In the genomic region with DNA sequence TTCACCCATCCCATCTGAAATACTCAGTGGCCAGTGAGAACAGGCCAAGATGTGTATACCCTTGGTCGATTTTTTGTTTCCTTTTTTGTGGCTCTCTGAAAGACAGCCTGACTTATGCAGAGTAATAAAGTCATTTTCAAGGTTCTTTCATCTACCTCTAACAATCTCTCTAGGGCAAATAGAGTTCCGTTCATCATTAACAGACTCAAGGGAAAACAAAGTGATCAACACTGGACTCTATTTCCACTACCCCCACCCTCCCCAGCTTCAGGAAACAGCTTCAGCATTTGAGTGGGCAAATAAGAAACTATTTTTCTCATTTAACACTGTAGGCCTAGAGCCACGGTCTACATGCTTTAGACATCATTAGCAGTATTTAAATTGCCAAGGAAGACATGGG, we compare ENCODE assay signal across 20 cellular contexts. TPM values are rescaled to one million over a fixed set of nuclear protein-coding genes. Genes with fewer than 3 reads are reported as not detected.
DNase-seq lines count a peak whose midpoint lies in the region; ATAC-seq and TF ChIP-seq lines count a peak whose summit lies in the region.
"Had no signal": no experiment of that assay in that cellular context is flagged by ENCODE, and none has a peak within 500 bp of the region (broad histone marks: within the 10 kb centered on the region; RNA-seq: fewer than 3 reads in every experiment).

No MANE protein-coding gene starts in this region.

- no peaks in the 10 kb centered on the region for H3K27me3 ChIP-seq in Karpas-422 (ENCODE audit: low read length)
- H3K27me3 ChIP-seq in liver (ENCODE audit: control insufficient read depth in 4 of 4, insufficient read depth in 4 of 4, low read length in 3 of 4) = no peaks in the 10 kb centered on the region
- H3K27me3 ChIP-seq: esophagus muscularis mucosa, heart left ventricle, right atrium auricular region had no signal

- H3K4me3 ChIP-seq in Karpas-422 (ENCODE audit: low read length) (no peak overlapping the region), liver (ENCODE audit: low read depth in 1 of 3, low read length in 3 of 3) (peak overlapping the region; percentile 3 to 66 (median 52))
- H3K4me3 ChIP-seq: esophagus muscularis mucosa, heart left ventricle, right atrium auricular region had no signal

- no peaks in the 10 kb centered on the region for H3K9me2 ChIP-seq in Karpas-422 (replicated peaks; ENCODE audit: insufficient read depth, low read length)

- H3K9me3 ChIP-seq in Karpas-422 (ENCODE audit: low read length) (no peaks in the 10 kb centered on the region), liver (ENCODE audit: control insufficient read depth in 4 of 4, low read length in 3 of 4) (no peaks in the 10 kb centered on the region)
- H3K9me3 ChIP-seq: esophagus muscularis mucosa, heart left ventricle, right atrium auricular region had no signal

- H3K27ac ChIP-seq in Karpas-422 (ENCODE audit: low read length) (peak overlapping the region; percentile 90; the same call in 1 of the 2 replicates), liver (ENCODE audit: low read depth in 1 of 2, low read length in 2 of 2) (peak overlapping the region; percentile 86 to 88)
- H3K27ac ChIP-seq: esophagus muscularis mucosa, right atrium auricular region had no signal

- no peak for TF ChIP-seq CTCF in liver (IDR thresholded peaks at IDR 0.05; ENCODE audit: low read depth, low read length, missing input control)

- no peaks in the 10 kb centered on the region for H3K27me3 Mint-ChIP-seq in activated T-helper 17 cell treated with anti-CD3 and anti-CD28 coated beads, Interleukin-2, amount 50 U/mL, for 72 hours
- no peaks in the 10 kb centered on the region for H3K27me3 Mint-ChIP-seq in stimulated activated naive B cell treated with anti-CD40 and anti-IgM and Interleukin-4, amounts not matched to agents 10 μg/mL and 1 μg/mL and 100 μg/mL, for 72 hours
- H3K27me3 Mint-ChIP-seq: activated naive CD8-positive, alpha-beta T cell; B cell had no signal

- peaks cover 34% of the 10 kb centered on the region for H3K36me3 Mint-ChIP-seq in activated T-helper 17 cell treated with anti-CD3 and anti-CD28 coated beads, Interleukin-2, amount 50 U/mL, for 72 hours (ENCODE audit: low read depth)
- H3K36me3 Mint-ChIP-seq in stimulated activated naive B cell treated with anti-CD40 and anti-IgM and Interleukin-4, amounts not matched to agents 10 μg/mL and 1 μg/mL and 100 μg/mL, for 72 hours = peaks cover 38 to 57% of the 10 kb centered on the region in 2 donors
- H3K36me3 Mint-ChIP-seq: activated naive CD8-positive, alpha-beta T cell had no signal

- peaks cover 24% of the 10 kb centered on the region; the same call in 1 of the 2 replicates for H3K36me3 ChIP-seq in Karpas-422 (ENCODE audit: insufficient read depth, low read length)
- H3K36me3 ChIP-seq in liver (ENCODE audit: control insufficient read depth in 4 of 4, insufficient read depth in 3 of 4, low read depth in 1 of 4, low read length in 3 of 4) = peaks cover 0 to 21% (median 13%) of the 10 kb centered on the region in 4 donors

- no peak overlapping the region for H2AFZ ChIP-seq in Karpas-422 (ENCODE audit: low read length)

- no peaks in the 10 kb centered on the region for H3K79me2 ChIP-seq in Karpas-422 (ENCODE audit: low read length)

- H3K9ac ChIP-seq in Karpas-422 (ENCODE audit: low read length) = no peak overlapping the region
- peak overlapping the region in 1 of 2 donors; percentile 95 for H3K9ac ChIP-seq in liver (ENCODE audit: low read depth in 1 of 2, low read length in 2 of 2)

- TF ChIP-seq RAD21 in liver (IDR thresholded peaks at IDR 0.05) = no peak

- peaks cover 31% of the 10 kb centered on the region for H3K4me1 ChIP-seq in Karpas-422 (ENCODE audit: low read length)
- H3K4me1 ChIP-seq in liver (ENCODE audit: control insufficient read depth in 4 of 4, insufficient read depth in 4 of 4, low read length in 3 of 4) = peaks cover 21 to 51% (median 31%) of the 10 kb centered on the region in 4 donors

- 26% methylated on average over 3 of the region's 3 CpGs for WGBS in liver

- ATAC-seq in activated T-helper 17 cell treated with anti-CD3 and anti-CD28 coated beads, Interleukin-2, amount 50 U/mL, for 72 hours (replicated peaks) = no peak
- ATAC-seq in stimulated activated naive B cell treated with anti-CD40 and anti-IgM and Interleukin-4, amounts not matched to agents 10 μg/mL and 1 μg/mL and 100 μg/mL, for 72 hours (replicated peaks) = no peak
- no peak for ATAC-seq in GM18868 (IDR thresholded peaks at IDR 0.05; ENCODE audit: unreplicated experiment)

- H3K4me2 ChIP-seq in Karpas-422 (ENCODE audit: low read depth, low read length, poor library complexity, severe bottlenecking) = no peak overlapping the region

- H3K4me1 Mint-ChIP-seq in activated T-helper 17 cell treated with anti-CD3 and anti-CD28 coated beads, Interleukin-2, amount 50 U/mL, for 72 hours = peaks cover 5% of the 10 kb centered on the region
- peaks cover 26 to 50% of the 10 kb centered on the region in 2 donors for H3K4me1 Mint-ChIP-seq in stimulated activated naive B cell treated with anti-CD40 and anti-IgM and Interleukin-4, amounts not matched to agents 10 μg/mL and 1 μg/mL and 100 μg/mL, for 72 hours

- peak overlapping the region; percentile 74 for H3K27ac Mint-ChIP-seq in activated T-helper 17 cell treated with anti-CD3 and anti-CD28 coated beads, Interleukin-2, amount 50 U/mL, for 72 hours
- H3K27ac Mint-ChIP-seq in stimulated activated naive B cell treated with anti-CD40 and anti-IgM and Interleukin-4, amounts not matched to agents 10 μg/mL and 1 μg/mL and 100 μg/mL, for 72 hours = peak overlapping the region; percentile 69
- H3K27ac Mint-ChIP-seq: activated naive CD8-positive, alpha-beta T cell; mesothelial cell of epicardium had no signal

- no peak overlapping the region for H3K4me3 Mint-ChIP-seq in activated T-helper 17 cell treated with anti-CD3 and anti-CD28 coated beads, Interleukin-2, amount 50 U/mL, for 72 hours
- no peak overlapping the region for H3K4me3 Mint-ChIP-seq in stimulated activated naive B cell treated with anti-CD40 and anti-IgM and Interleukin-4, amounts not matched to agents 10 μg/mL and 1 μg/mL and 100 μg/mL, for 72 hours
- H3K4me3 Mint-ChIP-seq: activated naive CD8-positive, alpha-beta T cell; B cell; mesothelial cell of epicardium had no signal

- DNase-seq in Karpas-422 (no peak), amniotic stem cell (lab: John Stamatoyannopoulos, UW) (no peak), NCI-H1105 (lab: John Stamatoyannopoulos, UW) (no peak)
- DNase-seq in stimulated activated naive B cell treated with anti-CD40 and anti-IgM and Interleukin-4, amounts not matched to agents 10 μg/mL and 1 μg/mL and 100 μg/mL, for 72 hours = no peak
- DNase-seq: activated CD4-positive, alpha-beta T cell treated with anti-CD3 and anti-CD28 coated beads for 48 hours; activated T-cell treated with anti-CD3 and anti-CD28 coated beads for 4 hours; GOT3; heart left ventricle; NCI-H2081; NCI-H510A treated with DMSO at 0.1 percent for 48 hours; substantia nigra; T-helper 9 cell had no signal

- H3K9me3 Mint-ChIP-seq in activated T-helper 17 cell treated with anti-CD3 and anti-CD28 coated beads, Interleukin-2, amount 50 U/mL, for 72 hours = no peaks in the 10 kb centered on the region
- H3K9me3 Mint-ChIP-seq in stimulated activated naive B cell treated with anti-CD40 and anti-IgM and Interleukin-4, amounts not matched to agents 10 μg/mL and 1 μg/mL and 100 μg/mL, for 72 hours = no peaks in the 10 kb centered on the region
- H3K9me3 Mint-ChIP-seq: mesothelial cell of epicardium had no signal

- H4K20me1 ChIP-seq in Karpas-422 (ENCODE audit: insufficient read depth, low read depth, low read length) = no peaks in the 10 kb centered on the region

TF ChIP-seq in liver, 16 proteins besides CTCF, POLR2A, EP300 and RAD21:
- TF ChIP-seq JUND (IDR thresholded peaks at IDR 0.05) = no peak
- TF ChIP-seq RXRA (IDR thresholded peaks at IDR 0.05) = peak; percentile 20 to 34
- TF ChIP-seq HNF4G (IDR thresholded peaks at IDR 0.05) = no peak
- no peak for TF ChIP-seq NR2F2 (IDR thresholded peaks at IDR 0.05)
- peak; percentile 27 to 46 for TF ChIP-seq HNF4A (conservative IDR thresholded peaks at IDR 0.05)
- TF ChIP-seq SP1 (IDR thresholded peaks at IDR 0.05) = peak; percentile 43
- TF ChIP-seq GABPA (IDR thresholded peaks at IDR 0.05 in 1 of 2, conservative IDR thresholded peaks at IDR 0.05 in 1 of 2) = no peak
- no peak for TF ChIP-seq YY1 (IDR thresholded peaks at IDR 0.05)
- TF ChIP-seq TAF1 (conservative IDR thresholded peaks at IDR 0.05) = peak; percentile 42

RNA-seq across cellular contexts. Expression of a gene that starts 15.9 kb away (rescaled TPM):
- 28.1 and 32.7 TPM in 2 replicates for total RNA-seq in Karpas-422 (2014; rRNA removed; shearing (Covaris generic); ENCODE audit: low replicate concordance)
- total RNA-seq in activated T-helper 17 cell treated with anti-CD3 and anti-CD28 coated beads, Interleukin-2, amount 50 U/mL, for 72 hours = 10 to 100 TPM; 26.6 to 28.9 TPM
- 10 to 100 TPM; 11.1 to 29.9 TPM for total RNA-seq in liver
- polyA plus RNA-seq in liver = 10 to 100 TPM; 10.5 to 11.4 TPM
